2 cellular contexts compared by ENCODE assay signal in genomic region chr1:15179485-15179883, GRCh38.
A peak's percentile ranks its signal among the peaks of the same experiment; 100 is the strongest.
TF ChIP-seq lines count a peak whose summit lies in the region.

No MANE protein-coding gene starts in this region.

TF ChIP-seq in IMR-90, 13 proteins besides CTCF, POLR2A, EP300 and RAD21:
- TF ChIP-seq RCOR1 (IDR thresholded peaks at IDR 0.05; ENCODE audit: insufficient replicate concordance, low read length) (no peak), BHLHE40 (IDR thresholded peaks at IDR 0.05; ENCODE audit: low read depth, low read length) (no peak), FOS (IDR thresholded peaks at IDR 0.05; ENCODE audit: low read depth, low read length) (no peak), SMC3 (IDR thresholded peaks at IDR 0.05; ENCODE audit: low read depth, low read length) (no peak), ELK1 (IDR thresholded peaks at IDR 0.05; ENCODE audit: borderline replicate concordance, low read depth, low read length) (no peak), CEBPB (IDR thresholded peaks at IDR 0.05; ENCODE audit: low read depth, low read length) (no peak), USF2 (IDR thresholded peaks at IDR 0.05; ENCODE audit: low read depth, low read length) (no peak), MXI1 (IDR thresholded peaks at IDR 0.05; ENCODE audit: borderline replicate concordance, low read depth, low read length) (no peak), MAZ (IDR thresholded peaks at IDR 0.05; ENCODE audit: borderline replicate concordance, low read depth, low read length) (no peak), NFE2L2 (IDR thresholded peaks at IDR 0.05; ENCODE audit: low read depth, low read length) (no peak), CHD1 (IDR thresholded peaks at IDR 0.05; ENCODE audit: low read depth, low read length) (no peak), MAFK (IDR thresholded peaks at IDR 0.05; ENCODE audit: low read depth, low read length) (no peak), RFX5 (IDR thresholded peaks at IDR 0.05; ENCODE audit: low read depth, low read length) (no peak)

TF ChIP-seq in K562, 482 proteins besides CTCF, POLR2A, EP300 and RAD21:
- TF ChIP-seq HLTF (IDR thresholded peaks at IDR 0.05) (no peak), GATA2 (CRISPR knock-in tag; IDR thresholded peaks at IDR 0.05) (no peak), ZNF324 (CRISPR knock-in tag; IDR thresholded peaks at IDR 0.05) (0 out of 2 replicates have a peak, but pooled peaks have one; percentile 53)
